8 cellular contexts compared by ENCODE assay signal in the genomic region with DNA sequence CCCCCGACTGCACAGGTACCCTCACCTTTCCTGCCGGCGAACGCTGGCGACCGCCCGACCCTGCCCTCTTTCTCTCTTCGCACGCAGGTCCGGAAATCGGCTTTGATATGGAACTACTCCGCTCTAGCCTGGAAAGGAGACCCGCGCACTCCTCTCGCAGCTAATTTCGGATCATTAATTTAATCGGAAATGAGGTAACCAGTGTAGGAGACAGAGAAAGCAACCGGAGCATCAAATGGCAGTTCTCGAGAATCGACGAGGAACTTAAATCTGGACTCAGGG. TPM values are rescaled to one million over a fixed set of nuclear protein-coding genes. Genes with fewer than 3 reads are reported as not detected.
DNase-seq lines count a peak whose midpoint lies in the region; ATAC-seq and TF ChIP-seq lines count a peak whose summit lies in the region.

No MANE protein-coding gene starts in this region.

- H3K4me2 ChIP-seq in GM23338 (peak overlapping the region; percentile 83), OCI-LY1 (ENCODE audit: low read length) (peak overlapping the region; percentile 70)

- H3F3A ChIP-seq in GM23338 (replicated peaks; ENCODE audit: low read depth) (no peaks in the 10 kb centered on the region), OCI-LY1 (ENCODE audit: insufficient read depth, low read length) (no peaks in the 10 kb centered on the region)

- H3K4me1 ChIP-seq in GM23338 (ENCODE audit: insufficient read depth), result peaks cover 10% of the 10 kb centered on the region
- peaks cover 25% of the 10 kb centered on the region for H3K4me1 ChIP-seq in OCI-LY1 (ENCODE audit: insufficient read depth, low read length, severe bottlenecking)
- H3K4me1 ChIP-seq in endocrine pancreas (ENCODE audit: control insufficient read depth, insufficient read depth, low read length), result peaks cover 13% of the 10 kb centered on the region
- peaks cover 39 to 41% of the 10 kb centered on the region in 2 experiments for H3K4me1 ChIP-seq in neutrophil (ENCODE audit: control insufficient read depth in 1 of 2, insufficient read depth in 1 of 2, low read depth in 1 of 2, low read length in 1 of 2)

- H3K9me3 Mint-ChIP-seq in GM23338, result no peaks in the 10 kb centered on the region

- TF ChIP-seq CTCF in GM06990 (IDR thresholded peaks at IDR 0.05; ENCODE audit: insufficient read depth, low read length, poor library complexity, severe bottlenecking), result no peak
- TF ChIP-seq CTCF in GM23338 (conservative IDR thresholded peaks at IDR 0.05; ENCODE audit: low read depth in 2 of 2), result no peak
- TF ChIP-seq CTCF in OCI-LY1 (IDR thresholded peaks at IDR 0.05; ENCODE audit: low read length), result no peak
- TF ChIP-seq CTCF in neutrophil (IDR thresholded peaks at IDR 0.05), result no peak

- H2AFZ ChIP-seq in GM23338 (peak overlapping the region; percentile 85), OCI-LY1 (ENCODE audit: low read length) (no peak overlapping the region)

- H3K9me3 ChIP-seq in OCI-LY1 (ENCODE audit: low read length), result no peaks in the 10 kb centered on the region
- no peaks in the 10 kb centered on the region for H3K9me3 ChIP-seq in endocrine pancreas (ENCODE audit: control insufficient read depth, low read length)
- H3K9me3 ChIP-seq in neutrophil, result no peaks in the 10 kb centered on the region

- H3K79me2 ChIP-seq in GM23338 (replicated peaks; ENCODE audit: insufficient read depth), result no peaks in the 10 kb centered on the region
- H3K79me2 ChIP-seq in OCI-LY1 (ENCODE audit: insufficient read depth, low read length), result no peaks in the 10 kb centered on the region

- H3K27me3 Mint-ChIP-seq in GM23338 (ENCODE audit: insufficient read depth, low read depth, poor library complexity), result peaks cover 24% of the 10 kb centered on the region

- H3K9ac ChIP-seq in OCI-LY1 (ENCODE audit: low read length) (no peak overlapping the region), endocrine pancreas (ENCODE audit: control insufficient read depth, insufficient read depth, low read length) (peak overlapping the region; percentile 83)

- DNase-seq in GM06990 (ENCODE audit: extremely low read depth, insufficient read length), result no peak
- DNase-seq in GM23338 (ENCODE audit: low spot score), result peak; percentile 59
- no peak for DNase-seq in COLO829 (ENCODE audit: low spot score)
- no peak for DNase-seq in activated CD8-positive, alpha-beta memory T cell treated with anti-CD3 and anti-CD28 coated beads, Interleukin-2, amount 50 U/mL, for 48 hours
- DNase-seq in NCI-H1694 (lab: John Stamatoyannopoulos, UW), result no peak

- H3K27me3 ChIP-seq in GM06990 (replicated peaks; ENCODE audit: control insufficient read depth, insufficient read depth, low read length) (no peaks in the 10 kb centered on the region), GM23338 (ENCODE audit: insufficient read depth) (peaks cover 16% of the 10 kb centered on the region), OCI-LY1 (ENCODE audit: insufficient read depth, low read length) (no peaks in the 10 kb centered on the region; the same call in none of the 2 replicates), endocrine pancreas (ENCODE audit: control insufficient read depth, insufficient read depth, low read length) (no peaks in the 10 kb centered on the region), neutrophil (no peaks in the 10 kb centered on the region)

- H3K27ac ChIP-seq in GM23338 (ENCODE audit: low read depth) (no peak overlapping the region), OCI-LY1 (ENCODE audit: low read depth, low read length, poor library complexity, severe bottlenecking) (no peak overlapping the region), neutrophil (peak overlapping the region; percentile 96)

- H3K4me3 Mint-ChIP-seq in GM23338, result peak overlapping the region; percentile 89

- H3K36me3 Mint-ChIP-seq in GM23338 (ENCODE audit: low read depth), result no peaks in the 10 kb centered on the region

- H3K4me3 ChIP-seq in GM06990 (replicated peaks; ENCODE audit: low read depth, low read length) (peak overlapping the region; percentile 83), GM23338 (peak overlapping the region; percentile 68), OCI-LY1 (ENCODE audit: low read depth, low read length, poor library complexity, severe bottlenecking) (peak overlapping the region; percentile 51), endocrine pancreas (ENCODE audit: control insufficient read depth, insufficient read depth, low read length) (peak overlapping the region; percentile 92), neutrophil (ENCODE audit: low read depth in 1 of 2, low read length in 1 of 2) (peak overlapping the region; percentile 80 to 92)

- no peaks in the 10 kb centered on the region for H3K36me3 ChIP-seq in GM06990 (ENCODE audit: control insufficient read depth, insufficient read depth, low read length)
- no peaks in the 10 kb centered on the region for H3K36me3 ChIP-seq in GM23338 (ENCODE audit: insufficient read depth)
- no peaks in the 10 kb centered on the region for H3K36me3 ChIP-seq in OCI-LY1 (ENCODE audit: insufficient read depth, low read length)
- H3K36me3 ChIP-seq in endocrine pancreas (ENCODE audit: control insufficient read depth, insufficient read depth, low read length), result no peaks in the 10 kb centered on the region
- H3K36me3 ChIP-seq in neutrophil, result no peaks in the 10 kb centered on the region

- H3K4me1 Mint-ChIP-seq in GM23338, result peaks cover 28% of the 10 kb centered on the region

- H4K20me1 ChIP-seq in GM23338 (replicated peaks; ENCODE audit: insufficient read depth) (no peaks in the 10 kb centered on the region), OCI-LY1 (ENCODE audit: insufficient read depth, low read length) (no peaks in the 10 kb centered on the region)

- no peak overlapping the region for H3K27ac Mint-ChIP-seq in GM23338

- H3K9me2 ChIP-seq in GM23338 (ENCODE audit: insufficient read depth) (no peaks in the 10 kb centered on the region), OCI-LY1 (ENCODE audit: low read depth, low read length) (no peaks in the 10 kb centered on the region)

- ATAC-seq in GM23338, result peak; percentile 7

TF ChIP-seq in GM23338, 12 proteins besides CTCF, POLR2A, EP300 and RAD21:
- TF ChIP-seq POLR2AphosphoS5 (IDR thresholded peaks at IDR 0.05; ENCODE audit: low read depth) (no peak), EZH2phosphoT487 (IDR thresholded peaks at IDR 0.05; ENCODE audit: unreplicated experiment) (no peak), EZH2 (IDR thresholded peaks at IDR 0.05; ENCODE audit: low read depth, unreplicated experiment) (no peak), ZNF331 (CRISPR knock-in tag; IDR thresholded peaks at IDR 0.05; ENCODE audit: low read depth) (no peak), JUNB (IDR thresholded peaks at IDR 0.05; ENCODE audit: unreplicated experiment) (no peak), STAT1 (IDR thresholded peaks at IDR 0.05; ENCODE audit: unreplicated experiment) (no peak), CREB1 (CRISPR knock-in tag; IDR thresholded peaks at IDR 0.05; ENCODE audit: low read depth) (no peak), ZNF114 (CRISPR knock-in tag; IDR thresholded peaks at IDR 0.05) (no peak), NANOG (IDR thresholded peaks at IDR 0.05; ENCODE audit: borderline replicate concordance) (no peak)
TF ChIP-seq in GM23338: peak in this region for 0.

RNA-seq across cellular contexts. Expression of a gene that starts 0.9 kb away (rescaled TPM):
- 8.2 and 9.1 TPM in 2 replicates for total RNA-seq in GM23338 (2014; rRNA removed; shearing (Covaris generic))
- 3.9 and 4.8 TPM in 2 replicates for polyA plus RNA-seq in GM23338 (2016; fragmentation: Nextera tagmentation; extraction: Ambion mirVana)
